Comparison of ENCODE assay signal across 1 cellular context in genomic region chr17:42081516-42082129, GRCh38.
TF ChIP-seq lines count a peak whose summit lies in the region.

No MANE protein-coding gene starts in this region.

TF ChIP-seq in HepG2, 621 proteins besides CTCF, POLR2A, EP300 and RAD21:
- no peak for TF ChIP-seq ZNF598 (CRISPR knock-in tag; IDR thresholded peaks at IDR 0.05; ENCODE audit: borderline replicate concordance)
- TF ChIP-seq PBX2 (CRISPR knock-in tag; IDR thresholded peaks at IDR 0.05) = peak; percentile 11; the same call in 1 of the 2 replicates
